ENCODE assay signal across 23 cellular contexts in the genomic region with DNA sequence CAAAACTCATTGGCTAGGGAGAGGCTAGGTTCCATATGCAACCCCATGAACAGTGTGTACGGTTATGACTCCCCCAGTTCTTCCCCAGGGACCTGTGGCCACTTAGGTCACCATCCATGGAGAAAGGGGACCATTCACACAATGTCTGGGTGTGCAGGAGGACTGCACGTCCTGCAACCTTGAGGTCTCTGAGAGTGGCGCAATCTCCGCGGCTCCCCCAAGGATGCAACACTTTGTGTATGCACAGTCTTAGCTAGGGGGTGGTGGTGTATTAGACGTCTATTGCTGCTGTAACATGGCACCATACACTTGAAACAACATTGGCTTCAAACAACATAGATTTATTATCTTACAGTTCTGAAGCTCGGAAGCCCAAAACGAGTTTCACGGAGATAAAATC.
DNase-seq lines count a peak whose midpoint lies in the region; ATAC-seq, FAIRE-seq and TF ChIP-seq lines count a peak whose summit lies in the region.
"Had no signal": no experiment of that assay in that cellular context is flagged by ENCODE, and none has a peak within 500 bp of the region (broad histone marks: within the 10 kb centered on the region; RNA-seq: fewer than 3 reads in every experiment).

No MANE protein-coding gene starts in this region.

- H3K36me3 Mint-ChIP-seq in WTC11: no peaks in the 10 kb centered on the region
- H3K36me3 Mint-ChIP-seq: CD4-positive, alpha-beta memory T cell had no signal

- no peak overlapping the region for H3K4me2 ChIP-seq in hepatocyte
- H3K4me2 ChIP-seq: GM23338 had no signal

- no peaks in the 10 kb centered on the region for H3K27me3 ChIP-seq in hepatocyte

- H3K79me2 ChIP-seq in hepatocyte: no peaks in the 10 kb centered on the region

- H3K27ac ChIP-seq in hepatocyte: no peak overlapping the region
- H3K27ac ChIP-seq: C4-2B, HL-60 had no signal

- FAIRE-seq in urothelium cell line (lab: Jason Lieb, UNC): peak; percentile 27
- FAIRE-seq: A204.1, GM12892, GM18507, H54 had no signal

- H3K4me3 Mint-ChIP-seq in WTC11: no peak overlapping the region
- H3K4me3 Mint-ChIP-seq: CD4-positive, alpha-beta memory T cell; GM23338 had no signal

- WGBS in hepatocyte (ENCODE audit: low lambda C conversion rate, missing lambda C conversion rate): 83% methylated on average over 9 of the region's 9 CpGs

- TF ChIP-seq POLR2A in NB4 (IDR thresholded peaks at IDR 0.05; ENCODE audit: extremely low read depth, insufficient read length): no peak

- peak; percentile 79 for DNase-seq in NB4 (ENCODE audit: low read depth)
- peak; percentile 5 for DNase-seq in WTC11 (ENCODE audit: low spot score)
- peak; percentile 2 for DNase-seq in hepatocyte (ENCODE audit: low spot score)
- DNase-seq in urothelium cell line (ENCODE audit: low spot score): no peak
- no peak for DNase-seq in AG08396 (ENCODE audit: low spot score)
- DNase-seq: ACHN; AML-193; CD4-positive, alpha-beta memory T cell; DMS153; DMS79; GDM1; HCEC 1CT; IMR-90; KBM-7 had no signal

- TF ChIP-seq CTCF in NB4 (IDR thresholded peaks at IDR 0.05; ENCODE audit: low read depth, low read length): no peak
- no peak for TF ChIP-seq CTCF in WTC11 (IDR thresholded peaks at IDR 0.05)
- TF ChIP-seq CTCF in hepatocyte (IDR thresholded peaks at IDR 0.05; ENCODE audit: poor library complexity): no peak

- ATAC-seq in WTC11: no peak
- ATAC-seq in HG03521 (IDR thresholded peaks at IDR 0.05; ENCODE audit: unreplicated experiment): no peak
- no peak for ATAC-seq in GM21423 (IDR thresholded peaks at IDR 0.05; ENCODE audit: unreplicated experiment)
- ATAC-seq: GM23338 had no signal

- peaks cover 12% of the 10 kb centered on the region for H3K4me1 Mint-ChIP-seq in WTC11
- H3K4me1 Mint-ChIP-seq: CD4-positive, alpha-beta memory T cell had no signal

- H3K4me3 ChIP-seq in NB4 (ENCODE audit: low read depth, low read length) (no peak overlapping the region), hepatocyte (no peak overlapping the region)
- H3K4me3 ChIP-seq: GM23338 had no signal

- no peaks in the 10 kb centered on the region for H3K36me3 ChIP-seq in hepatocyte (replicated peaks; ENCODE audit: insufficient read depth, low read depth)

- H3K9me3 Mint-ChIP-seq in WTC11: no peaks in the 10 kb centered on the region
- H3K9me3 Mint-ChIP-seq: CD4-positive, alpha-beta memory T cell; GM23338 had no signal

- CTCF ChIA-PET in WTC11 (lab: Charles Lee): no interaction called here

- no peaks in the 10 kb centered on the region for H3K9me2 ChIP-seq in hepatocyte (replicated peaks; ENCODE audit: insufficient read depth)

- H3K27me3 Mint-ChIP-seq in WTC11 (ENCODE audit: low read depth): peaks cover 12% of the 10 kb centered on the region

- H2AFZ ChIP-seq in hepatocyte: no peak overlapping the region
- H2AFZ ChIP-seq: GM23338 had no signal

- no peak overlapping the region for H3K27ac Mint-ChIP-seq in WTC11
- H3K27ac Mint-ChIP-seq: CD4-positive, alpha-beta memory T cell; GM23338 had no signal

- no peaks in the 10 kb centered on the region for H3K4me1 ChIP-seq in hepatocyte (ENCODE audit: insufficient read depth)

- H3K9me3 ChIP-seq in hepatocyte (ENCODE audit: low read depth): no peaks in the 10 kb centered on the region

- POLR2A ChIA-PET in WTC11 (lab: Charles Lee): no interaction called here

- no peaks in the 10 kb centered on the region for H4K20me1 ChIP-seq in hepatocyte (ENCODE audit: insufficient read depth, poor library complexity, severe bottlenecking)

TF ChIP-seq in WTC11, 78 proteins besides CTCF, POLR2A, EP300 and RAD21:
- TF ChIP-seq GRHL2 (CRISPR knock-in tag; IDR thresholded peaks at IDR 0.05; ENCODE audit: insufficient replicate concordance, severe bottlenecking) (no peak), ZNF396 (CRISPR knock-in tag; IDR thresholded peaks at IDR 0.05; ENCODE audit: borderline replicate concordance) (no peak), ELF4 (CRISPR knock-in tag; IDR thresholded peaks at IDR 0.05; ENCODE audit: low read depth) (no peak), NR1H2 (CRISPR knock-in tag; IDR thresholded peaks at IDR 0.05) (no peak)

Comparison
In these comparisons a context has a peak if more than half of its experiments do, and no peak if none do; other contexts are left out.
1. DNase-seq: peak in NB4 (single experiment), WTC11 (single experiment) and hepatocyte (single experiment); none in urothelium cell line (single experiment) and AG08396 (single experiment).